ENCODE assay signal across 14 cellular contexts in the genomic region with DNA sequence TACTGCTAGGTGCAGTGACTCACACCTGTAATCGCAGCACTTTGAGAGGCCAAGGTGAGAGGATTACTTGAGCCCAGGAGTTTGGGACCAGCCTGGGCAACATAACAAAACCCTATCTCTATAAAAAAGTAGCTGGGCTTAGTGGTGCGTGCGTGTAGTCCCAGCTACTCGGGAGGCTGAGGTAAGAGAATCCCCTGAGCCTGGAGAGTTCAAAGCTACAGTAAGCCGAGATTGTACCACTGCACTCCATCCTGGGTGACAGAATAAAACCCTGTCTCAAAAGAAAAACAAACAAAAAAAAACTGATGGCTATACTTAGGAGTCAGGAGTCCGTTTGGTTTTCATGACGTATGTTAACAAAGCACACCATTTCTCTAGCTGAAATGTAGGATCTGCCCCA. TPM values are rescaled to one million over a fixed set of nuclear protein-coding genes. Genes with fewer than 3 reads are reported as not detected.
DNase-seq lines count a peak whose midpoint lies in the region; ATAC-seq, FAIRE-seq and TF ChIP-seq lines count a peak whose summit lies in the region.
"Had no signal": no experiment of that assay in that cellular context is flagged by ENCODE, and none has a peak within 500 bp of the region (broad histone marks: within the 10 kb centered on the region; RNA-seq: fewer than 3 reads in every experiment).

No MANE protein-coding gene starts in this region.

- H3K4me3 ChIP-seq in BLaER1 (no peak overlapping the region), HEK293 (ENCODE audit: low read depth, low read length) (no peak overlapping the region), GM12878 (no peak overlapping the region)
- H3K4me3 ChIP-seq: body of pancreas had no signal

- TF ChIP-seq CTCF in HEK293 (tag by site-specific recombination; IDR thresholded peaks at IDR 0.05) (no peak), GM12878 (IDR thresholded peaks at IDR 0.05 in 2 of 3, conservative IDR thresholded peaks at IDR 0.05 in 1 of 3; ENCODE audit: control insufficient read depth in 2 of 3, extremely low read depth in 1 of 3, insufficient read depth in 1 of 3, low read depth in 3 of 3, low read length in 3 of 3) (no peak)

- POLR2A ChIA-PET in HEK293 (lab: Yijun Ruan, JAX): interaction anchor here (2.4 kb wide), 1 partner anchor 203 kb away, joined by 8 read pairs; no protein-coding TSS in a partner anchor
- POLR2A ChIA-PET in GM12878 (lab: Charles Lee): interaction anchor here (1.3 to 2.0 kb wide), 6 partner anchors 43 to 261 kb away, joined by 3 to 10 read pairs (median 4); no protein-coding TSS in a partner anchor

- no peak for FAIRE-seq in GM12878 (lab: Jason Lieb, UNC)
- FAIRE-seq: HTR-8/SVneo had no signal

- H3K9me3 Mint-ChIP-seq in naive B cell: no peaks in the 10 kb centered on the region
- H3K9me3 Mint-ChIP-seq: activated CD4-positive, alpha-beta T cell treated with anti-CD3 and anti-CD28 coated beads, Interleukin-2, amount 10 ng/mL, durations not matched to agents 24 days and 14 days had no signal

- TF ChIP-seq RAD21 in GM12878 (IDR thresholded peaks at IDR 0.05; ENCODE audit: insufficient read depth, low read depth, low read length): no peak

- no TSS peak for BruUV-seq in GM12878 (replicated peaks; lab: Mats Ljungman, UMichigan)

- H3K4me1 ChIP-seq in BLaER1 (peaks cover 43% of the 10 kb centered on the region), HEK293 (ENCODE audit: control insufficient read depth, insufficient read depth, low read length) (peaks cover 14% of the 10 kb centered on the region), GM12878 (ENCODE audit: control insufficient read depth, insufficient read depth, low read length) (peaks cover 5% of the 10 kb centered on the region)

- H3K4me2 ChIP-seq in BLaER1 (peak overlapping the region; percentile 97), GM12878 (ENCODE audit: control insufficient read depth, insufficient read depth) (peak overlapping the region; percentile 97; the same call in 1 of the 2 replicates)

- TF ChIP-seq POLR2A in GM12878 (IDR thresholded peaks at IDR 0.05; ENCODE audit: low read depth, low read length): no peak

- peaks cover 57% of the 10 kb centered on the region for H4K20me1 ChIP-seq in BLaER1
- no peaks in the 10 kb centered on the region for H4K20me1 ChIP-seq in GM12878 (ENCODE audit: control insufficient read depth, insufficient read depth)

- H3K27ac Mint-ChIP-seq in naive B cell: peak overlapping the region in 3 of 6 donors; percentile 56 to 99 (median 66)
- H3K27ac Mint-ChIP-seq: activated CD4-positive, alpha-beta T cell treated with anti-CD3 and anti-CD28 coated beads, Interleukin-2, amount 10 ng/mL, durations not matched to agents 24 days and 14 days had no signal

- H3K4me1 Mint-ChIP-seq in naive B cell: peaks cover 34 to 51% (median 48%) of the 10 kb centered on the region in 3 donors

- SMC1A ChIA-PET in GM12878 (lab: Charles Lee; ENCODE audit: uncharacterized antibody, unreplicated experiment): interaction anchor here (0.6 to 6.2 kb wide), 47 partner anchors 8 to 365 kb away, joined by 3 to 45 read pairs (median 5); no protein-coding TSS in a partner anchor

- H3K27me3 ChIP-seq in BLaER1 (no peaks in the 10 kb centered on the region), GM12878 (replicated peaks in 1 of 2; ENCODE audit: control insufficient read depth in 2 of 2, insufficient read depth in 2 of 2, low read length in 1 of 2) (no peaks in the 10 kb centered on the region)
- H3K27me3 ChIP-seq: body of pancreas had no signal

- peak overlapping the region in 5 of 8 donors; percentile 49 to 98 (median 96) for H3K4me3 Mint-ChIP-seq in naive B cell

- H2AFZ ChIP-seq in GM12878 (ENCODE audit: control insufficient read depth, low read depth, low read length): no peak overlapping the region

- no peaks in the 10 kb centered on the region for H3K36me3 ChIP-seq in BLaER1
- no peaks in the 10 kb centered on the region for H3K36me3 ChIP-seq in HEK293 (ENCODE audit: control insufficient read depth in 2 of 2, insufficient read depth in 1 of 2, low read length in 2 of 2)
- no peaks in the 10 kb centered on the region for H3K36me3 ChIP-seq in GM12878 (ENCODE audit: control insufficient read depth in 2 of 2, insufficient read depth in 2 of 2, low read length in 1 of 2)

- H3K27ac ChIP-seq in BLaER1 (no peak overlapping the region), HEK293 (ENCODE audit: extremely low read depth, low read depth, low read length) (no peak overlapping the region), GM12878 (ENCODE audit: control insufficient read depth, insufficient read depth) (no peak overlapping the region)

- no peak for TF ChIP-seq EP300 in GM12878 (IDR thresholded peaks at IDR 0.05; ENCODE audit: borderline replicate concordance in 1 of 2, control insufficient read depth in 1 of 2, low read depth in 2 of 2, low read length in 2 of 2)

- RAD21 ChIA-PET in GM12878 (lab: Charles Lee; ENCODE audit: unreplicated experiment): interaction anchor here (0.6 to 3.4 kb wide), 28 partner anchors 8 to 360 kb away, joined by 3 to 22 read pairs (median 4); no protein-coding TSS in a partner anchor

- no peaks in the 10 kb centered on the region for H3K36me3 Mint-ChIP-seq in naive B cell

- intact Hi-C loops in GM12878 (cut with micrococcal nuclease; ENCODE audit: unreplicated experiment): loop anchor here (5.0 kb wide), 1 partner anchor 259 kb away; no protein-coding TSS in a partner anchor

- ATAC-seq in GM12878 (no peak), naive B cell (ENCODE audit: low read depth in 2 of 2) (no peak), HG02938 (IDR thresholded peaks at IDR 0.05; ENCODE audit: unreplicated experiment) (no peak), HG03460 (IDR thresholded peaks at IDR 0.05; ENCODE audit: unreplicated experiment) (no peak), GM21529 (IDR thresholded peaks at IDR 0.05; ENCODE audit: unreplicated experiment) (no peak)
- ATAC-seq: body of pancreas had no signal

- in situ Hi-C loops in GM12878 (cut with MboI): no loop called here

- 86% methylated on average over 7 of the region's 7 CpGs for WGBS in GM12878 (ENCODE audit: insufficient coverage, insufficient replicate concordance, low lambda C conversion rate, missing lambda C conversion rate)

- H3K27me3 Mint-ChIP-seq in naive B cell: no peaks in the 10 kb centered on the region
- H3K27me3 Mint-ChIP-seq: activated CD4-positive, alpha-beta T cell treated with anti-CD3 and anti-CD28 coated beads, Interleukin-2, amount 10 ng/mL, durations not matched to agents 24 days and 14 days had no signal

- no peak for DNase-seq in GM12878 (ENCODE audit: low read depth, low spot score)
- no peak for DNase-seq in naive B cell
- DNase-seq in T-helper 9 cell: no peak
- DNase-seq: activated CD4-positive, alpha-beta T cell treated with anti-CD3 and anti-CD28 coated beads, Interleukin-2, amount 10 ng/mL, durations not matched to agents 24 days and 14 days; body of pancreas; NCI-H774; occipital lobe; T-helper 2 cell had no signal

- no peak overlapping the region for H3K9ac ChIP-seq in BLaER1
- H3K9ac ChIP-seq in GM12878 (ENCODE audit: control insufficient read depth, insufficient read depth, low read length): no peak overlapping the region

- CTCF ChIA-PET in HEK293 (lab: Yijun Ruan, JAX): interaction anchor here (0.8 to 1.7 kb wide), 11 partner anchors 9 to 253 kb away, joined by 3 to 9 read pairs (median 4); no protein-coding TSS in a partner anchor
- CTCF ChIA-PET in GM12878 (lab: Yijun Ruan, JAX): interaction anchor here (0.6 to 4.6 kb wide), 25 partner anchors 9 to 396 kb away, joined by 3 to 31 read pairs (median 4); no protein-coding TSS in a partner anchor

- no peaks in the 10 kb centered on the region for H3K9me3 ChIP-seq in BLaER1
- no peaks in the 10 kb centered on the region for H3K9me3 ChIP-seq in HEK293 (ENCODE audit: control insufficient read depth, insufficient read depth, low read depth, low read length)
- no peaks in the 10 kb centered on the region for H3K9me3 ChIP-seq in GM12878 (replicated peaks; ENCODE audit: control insufficient read depth, insufficient read depth, low read length)
- H3K9me3 ChIP-seq: body of pancreas had no signal

- peaks cover 64% of the 10 kb centered on the region for H3K79me2 ChIP-seq in GM12878 (ENCODE audit: control insufficient read depth, insufficient read depth, low read length)

TF ChIP-seq in HEK293, 187 proteins besides CTCF, POLR2A, EP300 and RAD21 (continues in another document):
- TF ChIP-seq ZNF174 (tag by site-specific recombination; IDR thresholded peaks at IDR 0.05) (no peak), OSR2 (tag by site-specific recombination; IDR thresholded peaks at IDR 0.05) (peak; percentile 86), GFI1B (tag by site-specific recombination; IDR thresholded peaks at IDR 0.05) (peak; percentile 59; the same call in 1 of the 2 replicates), ZSCAN23 (tag by site-specific recombination; IDR thresholded peaks at IDR 0.05) (no peak), ZNF394 (tag by site-specific recombination; IDR thresholded peaks at IDR 0.05; ENCODE audit: borderline replicate concordance) (peak; percentile 68; the same call in 1 of the 2 replicates)

TF ChIP-seq in GM12878, 131 proteins besides CTCF, POLR2A, EP300 and RAD21 (continues in another document):
- TF ChIP-seq STAT1 (conservative IDR thresholded peaks at IDR 0.05) (no peak), MTA3 (IDR thresholded peaks at IDR 0.05; ENCODE audit: borderline replicate concordance, low read length) (no peak), RCOR1 (conservative IDR thresholded peaks at IDR 0.05; ENCODE audit: low read depth, low read length) (no peak), DPF2 (IDR thresholded peaks at IDR 0.05) (no peak), BACH1 (IDR thresholded peaks at IDR 0.05; ENCODE audit: borderline replicate concordance) (no peak)

RNA-seq across cellular contexts. Expression of gene SGMS1, which starts 2.9 kb away (rescaled TPM):
- total RNA-seq in GM12878 (2013; cell fraction: nucleolus; rRNA removed): 31.1 and 32.6 TPM in 2 replicates
- 6.3 and 7.4 TPM in 2 replicates for total RNA-seq in GM12878 (2014; rRNA removed)
- 4.8 and 7.2 TPM in 2 replicates for total RNA-seq in GM12878 (2014; rRNA removed; fragmentation: Illumina TruSeq; extraction: Trizol)
- total RNA-seq in GM12878 (2021): 3.6 and 5.0 TPM in 2 replicates
- 7.3 TPM for polyA plus RNA-seq in GM12878 (2011; ENCODE audit: low read depth)
- 14.5 and 14.8 TPM in 2 replicates for polyA plus RNA-seq in GM12878 (2011; rRNA removed)
- 12.2 and 14.7 TPM in 2 replicates for polyA plus RNA-seq in GM12878 (2011; cell fraction: cytosol; rRNA removed)
- polyA plus RNA-seq in GM12878 (2011; cell fraction: nucleus; rRNA removed): 14.2 and 16.5 TPM in 2 replicates
- polyA plus RNA-seq in GM12878 (2012): 9.6 and 14.4 TPM in 2 replicates
- polyA plus RNA-seq in GM12878 (2014; fragmentation: Illumina TruSeq; extraction: Trizol): 3.5 and 3.6 TPM in 2 replicates
- polyA plus RNA-seq in GM12878 (2014; fragmentation: Nextera tagmentation; extraction: Ambion mirVana): 1 to 10 TPM; 1.4 to 1.7 TPM
- 2.5 and 4.4 TPM in 2 replicates for polyA plus RNA-seq in GM12878 (2014; rRNA removed)
- polyA plus RNA-seq in GM12878 (2016; fragmentation: Nextera tagmentation; extraction: Ambion mirVana): 10 to 100 TPM; 10.7 to 11.7 TPM
- polyA minus RNA-seq in GM12878 (2011; rRNA and poly(A)+ RNA removed): 20.7 and 31.1 TPM in 2 replicates
- 12.2 and 13.7 TPM in 2 replicates for polyA minus RNA-seq in GM12878 (2011; cell fraction: cytosol; rRNA and poly(A)+ RNA removed)
- polyA minus RNA-seq in GM12878 (2011; cell fraction: nucleus; rRNA and poly(A)+ RNA removed): 50.1 and 107 TPM in 2 replicates
- 10 to 100 TPM; 14.2 to 21.7 (median 16.7) TPM for polyA plus RNA-seq in naive B cell (ENCODE audit: low read depth in 6 of 6)
